In genomic region chr5:133704411-133704810, GRCh38 we compare ENCODE assay signal across 18 cellular contexts.
A peak's percentile ranks its signal among the peaks of the same experiment; 100 is the strongest.
DNase-seq lines count a peak whose midpoint lies in the region; ATAC-seq and TF ChIP-seq lines count a peak whose summit lies in the region.
"Had no signal": no experiment of that assay in that cellular context is flagged by ENCODE, and none has a peak within 500 bp of the region (broad histone marks: within the 10 kb centered on the region; RNA-seq: fewer than 3 reads in every experiment).

No MANE protein-coding gene starts in this region.

- H3K4me1 ChIP-seq in H9 (ENCODE audit: insufficient read depth, low read length), result no peaks in the 10 kb centered on the region
- H3K4me1 ChIP-seq in sigmoid colon, result peaks cover 0 to 15% (median 10%) of the 10 kb centered on the region in 4 donors
- peaks cover 5% of the 10 kb centered on the region for H3K4me1 ChIP-seq in suprapubic skin
- H3K4me1 ChIP-seq in SJCRH30, result peaks cover 15% of the 10 kb centered on the region
- no peaks in the 10 kb centered on the region for H3K4me1 ChIP-seq in GM23338 (ENCODE audit: insufficient read depth)
- H3K4me1 ChIP-seq: A549 had no signal

- H3F3A ChIP-seq in GM23338 (replicated peaks; ENCODE audit: low read depth), result no peaks in the 10 kb centered on the region

- DNase-seq in H9 (peak; percentile 20), islet precursor cell (peak; percentile 23), sigmoid colon (peak; percentile 41), suprapubic skin (ENCODE audit: low spot score in 2 of 2) (peak; percentile 6 to 53), T-helper 1 cell (no peak), SJCRH30 (no peak), GM23338 (ENCODE audit: low spot score) (no peak)
- DNase-seq: 8988T; C1 segment of cervical spinal cord; Calu3; CD4-positive, alpha-beta memory T cell; COR-L47; DMS53; DMS79 treated with DMSO at 0.1 percent for 48 hours; GF-D8; GOT3; HCEC 1CT had no signal

- no peak overlapping the region for H3K14ac ChIP-seq in H9 (ENCODE audit: insufficient read depth, low read length)

- no peak overlapping the region for H3K4ac ChIP-seq in H9 (ENCODE audit: low read depth, low read length)

- TF ChIP-seq POLR2A in sigmoid colon (IDR thresholded peaks at IDR 0.05) (no peak), suprapubic skin (IDR thresholded peaks at IDR 0.05) (no peak)

- H3K79me2 ChIP-seq in H9 (ENCODE audit: insufficient read depth, low read length) (no peaks in the 10 kb centered on the region), GM23338 (replicated peaks; ENCODE audit: insufficient read depth) (no peaks in the 10 kb centered on the region)

- intact Hi-C loops in sigmoid colon (cut with DNase I), result no loop called here

- H2BK5ac ChIP-seq in H9 (ENCODE audit: insufficient read length, low read length), result no peak overlapping the region

- H3K23ac ChIP-seq in H9 (ENCODE audit: insufficient read length, low read depth, low read length), result no peak overlapping the region

- H3K23me2 ChIP-seq in H9 (ENCODE audit: insufficient read length, low read depth, low read length, poor library complexity, severe bottlenecking), result peaks cover 4% of the 10 kb centered on the region

- no peak overlapping the region for H3K9ac ChIP-seq in H9 (ENCODE audit: extremely low read depth, insufficient read length, low read length)

- H4K91ac ChIP-seq in H9 (ENCODE audit: insufficient read length, low read depth, low read length), result no peak overlapping the region

- H3K27me3 Mint-ChIP-seq in H9 (ENCODE audit: low read depth) (peaks cover 2% of the 10 kb centered on the region; the same call in 1 of the 2 replicates), GM23338 (ENCODE audit: insufficient read depth, low read depth, poor library complexity) (peaks cover 2% of the 10 kb centered on the region)

- H2BK15ac ChIP-seq in H9 (ENCODE audit: low read depth, low read length), result no peak overlapping the region

- no peak overlapping the region for H2BK120ac ChIP-seq in H9 (ENCODE audit: low read depth, low read length, poor library complexity, severe bottlenecking)

- H3T11ph ChIP-seq in H9 (ENCODE audit: low read length), result no peak overlapping the region

- H3K4me3 ChIP-seq in sigmoid colon, result no peak overlapping the region
- H3K4me3 ChIP-seq in suprapubic skin, result no peak overlapping the region
- no peak overlapping the region for H3K4me3 ChIP-seq in SJCRH30
- H3K4me3 ChIP-seq in GM23338, result no peak overlapping the region
- H3K4me3 ChIP-seq: A549 had no signal

- no CpG with 5 or more reads among the region's 2 CpGs for WGBS in H9 (ENCODE audit: extremely low coverage, insufficient read length, low lambda C conversion rate)
- WGBS in sigmoid colon, 2 donors, result 64 to 86% methylated on average over 2 of the region's 2 CpGs
- 71% methylated on average over 1 of the region's 2 CpGs for WGBS in suprapubic skin

- H3K27ac Mint-ChIP-seq in H9 (no peak overlapping the region), GM23338 (no peak overlapping the region)
- H3K27ac Mint-ChIP-seq: CD4-positive, alpha-beta memory T cell had no signal

- H3K4me3 Mint-ChIP-seq in H9, result no peak overlapping the region
- no peak overlapping the region for H3K4me3 Mint-ChIP-seq in GM23338
- H3K4me3 Mint-ChIP-seq: CD4-positive, alpha-beta memory T cell had no signal

- no peak overlapping the region for H3K4me2 ChIP-seq in H9 (ENCODE audit: insufficient read depth, insufficient read length, low read length)
- no peak overlapping the region for H3K4me2 ChIP-seq in GM23338
- H3K4me2 ChIP-seq: A549 had no signal

- H3K4me1 Mint-ChIP-seq in H9 (no peaks in the 10 kb centered on the region), GM23338 (no peaks in the 10 kb centered on the region)
- H3K4me1 Mint-ChIP-seq: CD4-positive, alpha-beta memory T cell had no signal

- no peak overlapping the region for H2BK12ac ChIP-seq in H9 (ENCODE audit: insufficient read length, low read depth, low read length)

- no peak overlapping the region for H2AFZ ChIP-seq in H9 (ENCODE audit: low read length)
- H2AFZ ChIP-seq in GM23338, result no peak overlapping the region

- no peaks in the 10 kb centered on the region for H3K27me3 ChIP-seq in H9 (ENCODE audit: insufficient read depth, low read length)
- H3K27me3 ChIP-seq in sigmoid colon, result no peaks in the 10 kb centered on the region
- H3K27me3 ChIP-seq in suprapubic skin, result no peaks in the 10 kb centered on the region
- no peaks in the 10 kb centered on the region for H3K27me3 ChIP-seq in SJCRH30
- H3K27me3 ChIP-seq in GM23338 (ENCODE audit: insufficient read depth), result no peaks in the 10 kb centered on the region

- no peaks in the 10 kb centered on the region for H3K9me2 ChIP-seq in GM23338 (ENCODE audit: insufficient read depth)

- ATAC-seq in GM23338, result no peak
- ATAC-seq: A549 had no signal

- H3K9me3 ChIP-seq in H9 (ENCODE audit: control insufficient read depth, low read depth, low read length), result no peaks in the 10 kb centered on the region
- H3K9me3 ChIP-seq in sigmoid colon, result no peaks in the 10 kb centered on the region
- no peaks in the 10 kb centered on the region for H3K9me3 ChIP-seq in suprapubic skin
- H3K9me3 ChIP-seq in SJCRH30 (replicated peaks), result no peaks in the 10 kb centered on the region
- H3K9me3 ChIP-seq: A549 had no signal

- H3K9me3 Mint-ChIP-seq in H9 (peaks cover 0 to 2% of the 10 kb centered on the region in 2 experiments; a peak in 1 of 5 replicates), GM23338 (no peaks in the 10 kb centered on the region)

- no peak overlapping the region for H2AK5ac ChIP-seq in H9 (ENCODE audit: insufficient read length, low read length)

- H3K56ac ChIP-seq in H9 (ENCODE audit: insufficient read length, low read depth, low read length), result no peak overlapping the region

- TF ChIP-seq CTCF in H9 (conservative IDR thresholded peaks at IDR 0.05), result no peak
- no peak for TF ChIP-seq CTCF in sigmoid colon (IDR thresholded peaks at IDR 0.05)
- no peak for TF ChIP-seq CTCF in suprapubic skin (IDR thresholded peaks at IDR 0.05)
- TF ChIP-seq CTCF in GM23338 (conservative IDR thresholded peaks at IDR 0.05; ENCODE audit: low read depth in 2 of 2), result no peak

- no peak overlapping the region for H4K8ac ChIP-seq in H9 (replicated peaks; ENCODE audit: insufficient read length, low read depth, low read length)

- TF ChIP-seq EP300 in sigmoid colon (IDR thresholded peaks at IDR 0.05) (no peak), suprapubic skin (IDR thresholded peaks at IDR 0.05) (no peak)

- H3K36me3 ChIP-seq in sigmoid colon (no peaks in the 10 kb centered on the region), suprapubic skin (no peaks in the 10 kb centered on the region), SJCRH30 (no peaks in the 10 kb centered on the region), GM23338 (ENCODE audit: insufficient read depth) (no peaks in the 10 kb centered on the region)

- H3K36me3 Mint-ChIP-seq in H9 (ENCODE audit: insufficient read depth in 1 of 3, low read depth in 3 of 3) (no peaks in the 10 kb centered on the region), GM23338 (ENCODE audit: low read depth) (no peaks in the 10 kb centered on the region)
- H3K36me3 Mint-ChIP-seq: CD4-positive, alpha-beta memory T cell had no signal

- H4K20me1 ChIP-seq in H9 (ENCODE audit: control insufficient read depth, insufficient read depth, insufficient read length) (no peaks in the 10 kb centered on the region), GM23338 (replicated peaks; ENCODE audit: insufficient read depth) (no peaks in the 10 kb centered on the region)

- no peak overlapping the region for H4K5ac ChIP-seq in H9 (ENCODE audit: insufficient read length, low read depth, low read length)

- H3K18ac ChIP-seq in H9 (ENCODE audit: insufficient read length, low read depth, low read length), result no peak overlapping the region

- no peaks in the 10 kb centered on the region for H3K79me1 ChIP-seq in H9 (ENCODE audit: insufficient read depth, low read depth, low read length, poor library complexity, severe bottlenecking)

- H3K27ac ChIP-seq in H9 (ENCODE audit: insufficient read length, low read depth, low read length) (no peak overlapping the region), sigmoid colon (no peak overlapping the region), suprapubic skin (no peak overlapping the region), SJCRH30 (no peak overlapping the region), GM23338 (ENCODE audit: low read depth) (no peak overlapping the region)
- H3K27ac ChIP-seq: A549 had no signal

- H2BK20ac ChIP-seq in H9 (ENCODE audit: low read depth, low read length, poor library complexity, severe bottlenecking), result no peak overlapping the region

TF ChIP-seq in GM23338, 12 proteins besides CTCF, POLR2A, EP300 and RAD21 (continues in another document):
- TF ChIP-seq JUNB (IDR thresholded peaks at IDR 0.05; ENCODE audit: unreplicated experiment), result no peak
- no peak for TF ChIP-seq EZH2 (IDR thresholded peaks at IDR 0.05; ENCODE audit: low read depth, unreplicated experiment)
- no peak for TF ChIP-seq ZNF114 (CRISPR knock-in tag; IDR thresholded peaks at IDR 0.05)
- no peak for TF ChIP-seq CREB1 (CRISPR knock-in tag; IDR thresholded peaks at IDR 0.05; ENCODE audit: low read depth)
- no peak for TF ChIP-seq POLR2AphosphoS5 (IDR thresholded peaks at IDR 0.05; ENCODE audit: low read depth)
- no peak for TF ChIP-seq ZNF331 (CRISPR knock-in tag; IDR thresholded peaks at IDR 0.05; ENCODE audit: low read depth)
- TF ChIP-seq, protein P1, sequence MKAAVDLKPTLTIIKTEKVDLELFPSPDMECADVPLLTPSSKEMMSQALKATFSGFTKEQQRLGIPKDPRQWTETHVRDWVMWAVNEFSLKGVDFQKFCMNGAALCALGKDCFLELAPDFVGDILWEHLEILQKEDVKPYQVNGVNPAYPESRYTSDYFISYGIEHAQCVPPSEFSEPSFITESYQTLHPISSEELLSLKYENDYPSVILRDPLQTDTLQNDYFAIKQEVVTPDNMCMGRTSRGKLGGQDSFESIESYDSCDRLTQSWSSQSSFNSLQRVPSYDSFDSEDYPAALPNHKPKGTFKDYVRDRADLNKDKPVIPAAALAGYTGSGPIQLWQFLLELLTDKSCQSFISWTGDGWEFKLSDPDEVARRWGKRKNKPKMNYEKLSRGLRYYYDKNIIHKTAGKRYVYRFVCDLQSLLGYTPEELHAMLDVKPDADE (IDR thresholded peaks at IDR 0.05), result no peak

Comparison
In these comparisons a context has a peak if more than half of its experiments do, and no peak if none do; other contexts are left out.
1. DNase-seq: peak in H9 (single experiment), islet precursor cell (single experiment), sigmoid colon (single experiment) and suprapubic skin (2 of 2); none in T-helper 1 cell (0 of 5), SJCRH30 (0 of 2) and GM23338 (single experiment).